In the genomic region with DNA sequence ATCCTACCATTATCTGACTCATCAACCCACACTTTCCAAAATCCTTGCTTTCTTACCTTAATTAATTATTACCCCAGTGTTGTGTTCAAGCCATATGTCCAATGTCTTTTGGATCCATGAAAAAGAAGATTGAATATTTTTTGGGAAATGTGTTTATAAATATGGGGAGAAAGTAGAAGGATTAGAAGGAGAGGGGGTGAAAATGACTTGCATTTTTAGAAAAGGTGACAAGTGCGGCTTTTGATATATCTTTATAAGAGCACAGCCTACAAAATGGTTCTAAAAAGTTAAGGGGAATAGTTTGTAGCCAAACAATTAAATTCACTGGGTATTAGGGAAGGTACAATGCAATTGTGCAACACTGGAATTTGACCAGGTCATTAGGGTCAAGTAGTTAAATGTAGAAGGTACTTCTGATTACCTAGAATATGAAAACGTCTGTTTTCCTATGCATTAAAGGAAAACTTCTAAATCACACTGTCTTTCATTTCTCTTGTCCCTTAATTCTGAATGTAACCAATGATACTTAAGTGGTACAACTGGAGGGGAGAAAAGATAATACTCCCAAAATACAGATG, we compare ENCODE assay signal across 12 cellular contexts. TPM values are rescaled to one million over a fixed set of nuclear protein-coding genes. Genes with fewer than 3 reads are reported as not detected.
DNase-seq lines count a peak whose midpoint lies in the region; ATAC-seq and TF ChIP-seq lines count a peak whose summit lies in the region.
"Had no signal": no experiment of that assay in that cellular context is flagged by ENCODE, and none has a peak within 500 bp of the region (broad histone marks: within the 10 kb centered on the region; RNA-seq: fewer than 3 reads in every experiment).

No MANE protein-coding gene starts in this region.

- peak overlapping the region; percentile 22 for H3K27ac ChIP-seq in neutrophil
- H3K27ac ChIP-seq in CD8-positive, alpha-beta memory T cell (ENCODE audit: low read depth, low read length), result no peak overlapping the region

- H3K4me1 ChIP-seq in neutrophil (ENCODE audit: control insufficient read depth in 1 of 2, insufficient read depth in 1 of 2, low read depth in 1 of 2, low read length in 1 of 2), result peaks cover 28 to 36% of the 10 kb centered on the region in 2 experiments
- peaks cover 10% of the 10 kb centered on the region for H3K4me1 ChIP-seq in CD8-positive, alpha-beta memory T cell (ENCODE audit: insufficient read depth, low read length)

- H3K9me3 ChIP-seq in neutrophil, result no peaks in the 10 kb centered on the region
- no peaks in the 10 kb centered on the region for H3K9me3 ChIP-seq in CD8-positive, alpha-beta memory T cell (ENCODE audit: low read length)

- TF ChIP-seq CTCF in HFFc6 (IDR thresholded peaks at IDR 0.05), result no peak
- TF ChIP-seq CTCF in neutrophil (IDR thresholded peaks at IDR 0.05), result no peak

- ATAC-seq in activated naive CD8-positive, alpha-beta T cell treated with anti-CD3 and anti-CD28 coated beads, Interleukin-2, amount 50 U/mL, for 24 hours, result no peak

- peaks cover 14% of the 10 kb centered on the region for H3K9me3 Mint-ChIP-seq in T-helper 1 cell treated with Interleukin-12 subunit alpha and Interleukin-12 subunit beta and Interleukin-4 antibody, amounts not matched to agents 30 μg/mL and 1 μg/mL, for 36 hours
- peaks cover 3% of the 10 kb centered on the region; the same call in 1 of the 2 replicates for H3K9me3 Mint-ChIP-seq in HFFc6
- no peaks in the 10 kb centered on the region for H3K9me3 Mint-ChIP-seq in activated naive CD8-positive, alpha-beta T cell treated with anti-CD3 and anti-CD28 coated beads, Interleukin-2, amount 50 U/mL, for 24 hours
- H3K9me3 Mint-ChIP-seq in CD8-positive, alpha-beta memory T cell, result no peaks in the 10 kb centered on the region
- H3K9me3 Mint-ChIP-seq: CD8-positive, alpha-beta T cell had no signal

- CTCF ChIA-PET in CD8-positive, alpha-beta memory T cell (lab: Charles Lee), result interaction anchor here (1.9 to 3.8 kb wide), 2 partner anchors 44 to 52 kb away, joined by 7 to 14 read pairs; a partner anchor contains a TSS

- POLR2A ChIA-PET in CD8-positive, alpha-beta memory T cell (lab: Charles Lee), result interaction anchor here (1.0 kb wide), 1 partner anchor 32 kb away, joined by 5 read pairs; no protein-coding TSS in a partner anchor

- H3K36me3 ChIP-seq in neutrophil, result no peaks in the 10 kb centered on the region
- H3K36me3 ChIP-seq in CD8-positive, alpha-beta memory T cell (ENCODE audit: insufficient read depth, low read length), result no peaks in the 10 kb centered on the region

- H3K27me3 ChIP-seq in neutrophil, result no peaks in the 10 kb centered on the region
- H3K27me3 ChIP-seq in CD8-positive, alpha-beta memory T cell (ENCODE audit: insufficient read depth, low read length, poor library complexity, severe bottlenecking), result no peaks in the 10 kb centered on the region

- H3K4me1 Mint-ChIP-seq in T-helper 1 cell treated with Interleukin-12 subunit alpha and Interleukin-12 subunit beta and Interleukin-4 antibody, amounts not matched to agents 30 μg/mL and 1 μg/mL, for 36 hours (ENCODE audit: low read depth), result peaks cover 58% of the 10 kb centered on the region
- H3K4me1 Mint-ChIP-seq in HFFc6 (ENCODE audit: low read depth), result peaks cover 66% of the 10 kb centered on the region
- peaks cover 56% of the 10 kb centered on the region for H3K4me1 Mint-ChIP-seq in activated naive CD8-positive, alpha-beta T cell treated with anti-CD3 and anti-CD28 coated beads, Interleukin-2, amount 50 U/mL, for 24 hours
- peaks cover 28 to 47% (median 46%) of the 10 kb centered on the region in 3 donors for H3K4me1 Mint-ChIP-seq in CD8-positive, alpha-beta memory T cell

- H3K4me3 ChIP-seq in neutrophil (ENCODE audit: low read depth in 1 of 2, low read length in 1 of 2), result no peak overlapping the region
- H3K4me3 ChIP-seq in CD8-positive, alpha-beta memory T cell (ENCODE audit: low read length), result no peak overlapping the region

- peak overlapping the region; percentile 65 for H3K4me3 Mint-ChIP-seq in T-helper 1 cell treated with Interleukin-12 subunit alpha and Interleukin-12 subunit beta and Interleukin-4 antibody, amounts not matched to agents 30 μg/mL and 1 μg/mL, for 36 hours
- peak overlapping the region; percentile 74 for H3K4me3 Mint-ChIP-seq in HFFc6
- peak overlapping the region; percentile 54 for H3K4me3 Mint-ChIP-seq in activated naive CD8-positive, alpha-beta T cell treated with anti-CD3 and anti-CD28 coated beads, Interleukin-2, amount 50 U/mL, for 24 hours
- H3K4me3 Mint-ChIP-seq in CD8-positive, alpha-beta memory T cell, result no peak overlapping the region
- H3K4me3 Mint-ChIP-seq: activated naive CD4-positive, alpha-beta T cell treated with anti-CD3 and anti-CD28 coated beads, Interleukin-2, amount 10 ng/mL, durations not matched to agents 7 days and 5 days; CD8-positive, alpha-beta T cell had no signal

- H3K27me3 Mint-ChIP-seq in T-helper 1 cell treated with Interleukin-12 subunit alpha and Interleukin-12 subunit beta and Interleukin-4 antibody, amounts not matched to agents 30 μg/mL and 1 μg/mL, for 36 hours (ENCODE audit: low read depth), result no peaks in the 10 kb centered on the region
- H3K27me3 Mint-ChIP-seq in HFFc6 (ENCODE audit: insufficient read depth), result no peaks in the 10 kb centered on the region; the same call in 1 of the 2 replicates
- H3K27me3 Mint-ChIP-seq in activated naive CD8-positive, alpha-beta T cell treated with anti-CD3 and anti-CD28 coated beads, Interleukin-2, amount 50 U/mL, for 24 hours, result no peaks in the 10 kb centered on the region
- H3K27me3 Mint-ChIP-seq in CD8-positive, alpha-beta memory T cell, result no peaks in the 10 kb centered on the region
- H3K27me3 Mint-ChIP-seq: activated naive CD4-positive, alpha-beta T cell treated with anti-CD3 and anti-CD28 coated beads, Interleukin-2, amount 10 ng/mL, durations not matched to agents 7 days and 5 days had no signal

- peak overlapping the region; percentile 88 for H3K27ac Mint-ChIP-seq in T-helper 1 cell treated with Interleukin-12 subunit alpha and Interleukin-12 subunit beta and Interleukin-4 antibody, amounts not matched to agents 30 μg/mL and 1 μg/mL, for 36 hours
- peak overlapping the region; percentile 90 for H3K27ac Mint-ChIP-seq in HFFc6
- H3K27ac Mint-ChIP-seq in activated naive CD8-positive, alpha-beta T cell treated with anti-CD3 and anti-CD28 coated beads, Interleukin-2, amount 50 U/mL, for 24 hours, result peak overlapping the region; percentile 95
- H3K27ac Mint-ChIP-seq in CD8-positive, alpha-beta memory T cell, result peak overlapping the region in 2 of 8 donors; percentile 2 to 8
- H3K27ac Mint-ChIP-seq: CD8-positive, alpha-beta T cell had no signal

- no peak for DNase-seq in T-helper 1 cell
- no peak for DNase-seq in HFFc6
- no peak for DNase-seq in activated naive CD8-positive, alpha-beta T cell treated with anti-CD3 and anti-CD28 coated beads, Interleukin-2, amount 50 U/mL, for 24 hours
- DNase-seq in NCI-H69 (lab: John Stamatoyannopoulos, UW), result no peak
- no peak for DNase-seq in CD8-positive, alpha-beta memory T cell
- no peak for DNase-seq in cerebellar nuclear complex (lab: John Stamatoyannopoulos, UW)
- DNase-seq: activated naive CD4-positive, alpha-beta T cell treated with anti-CD3 and anti-CD28 coated beads, Interleukin-2, amount 10 ng/mL, durations not matched to agents 7 days and 5 days; CD8-positive, alpha-beta T cell; NCI-H1436; NCI-H446 had no signal

- H3K36me3 Mint-ChIP-seq in T-helper 1 cell treated with Interleukin-12 subunit alpha and Interleukin-12 subunit beta and Interleukin-4 antibody, amounts not matched to agents 30 μg/mL and 1 μg/mL, for 36 hours (ENCODE audit: low read depth), result peaks cover 26% of the 10 kb centered on the region
- H3K36me3 Mint-ChIP-seq in HFFc6 (ENCODE audit: low read depth), result peaks cover 12% of the 10 kb centered on the region
- H3K36me3 Mint-ChIP-seq in activated naive CD8-positive, alpha-beta T cell treated with anti-CD3 and anti-CD28 coated beads, Interleukin-2, amount 50 U/mL, for 24 hours (ENCODE audit: low read depth), result no peaks in the 10 kb centered on the region
- H3K36me3 Mint-ChIP-seq in CD8-positive, alpha-beta memory T cell, result peaks cover 0 to 3% (median under 1%) of the 10 kb centered on the region in 3 donors
- H3K36me3 Mint-ChIP-seq: CD8-positive, alpha-beta T cell had no signal

RNA-seq across cellular contexts. Expression of a gene that starts 44.4 kb away (rescaled TPM):
- total RNA-seq in HFFc6 (2021; fragmentation: NEBNext Ultra II Directional; extraction: Animal tissue kit (Norgen Biotek cat#: 25700)), result 10 to 100 TPM; 22.2 to 33.9 (median 29.1) TPM
- 10 to 100 TPM; 20.6 to 21.4 TPM for total RNA-seq in CD8-positive, alpha-beta memory T cell
- polyA plus RNA-seq in CD8-positive, alpha-beta memory T cell, result 6.3 TPM

Comparison
In these comparisons a context has a peak if more than half of its experiments do, and no peak if none do; other contexts are left out.
1. H3K4me3 Mint-ChIP-seq: peak in T-helper 1 cell treated with Interleukin-12 subunit alpha and Interleukin-12 subunit beta and Interleukin-4 antibody, amounts not matched to agents 30 μg/mL and 1 μg/mL, for 36 hours (single experiment), HFFc6 (single experiment) and activated naive CD8-positive, alpha-beta T cell treated with anti-CD3 and anti-CD28 coated beads, Interleukin-2, amount 50 U/mL, for 24 hours (single experiment); none in CD8-positive, alpha-beta memory T cell (0 of 7).